In genomic region chr1:2811526-2811905, GRCh38 we compare ENCODE assay signal across 1 cellular context.
TF ChIP-seq lines count a peak whose summit lies in the region.

No MANE protein-coding gene starts in this region.

TF ChIP-seq in HepG2, 621 proteins besides CTCF, POLR2A, EP300 and RAD21:
- TF ChIP-seq THRA (CRISPR knock-in tag; IDR thresholded peaks at IDR 0.05; ENCODE audit: borderline replicate concordance) (no peak), RCOR2 (CRISPR knock-in tag; IDR thresholded peaks at IDR 0.05) (no peak), SRSF1 (optimal IDR thresholded peaks at IDR 0.05; ENCODE audit: low read depth, low read length) (peak; percentile 35), ZNF362 (CRISPR knock-in tag; IDR thresholded peaks at IDR 0.05; ENCODE audit: borderline replicate concordance) (no peak), ZNF879 (CRISPR knock-in tag; IDR thresholded peaks at IDR 0.05) (no peak)
